In genomic region chr18:50284226-50284885, GRCh38 we compare ENCODE assay signal across 13 cellular contexts. TPM values are rescaled to one million over a fixed set of nuclear protein-coding genes. Genes with fewer than 3 reads are reported as not detected.
A peak's percentile ranks its signal among the peaks of the same experiment; 100 is the strongest.
DNase-seq lines count a peak whose midpoint lies in the region; ATAC-seq and TF ChIP-seq lines count a peak whose summit lies in the region.
"Had no signal": no experiment of that assay in that cellular context is flagged by ENCODE, and none has a peak within 500 bp of the region (broad histone marks: within the 10 kb centered on the region; RNA-seq: fewer than 3 reads in every experiment).

No MANE protein-coding gene starts in this region.

- intact Hi-C loops in naive thymus-derived CD4-positive, alpha-beta T cell (cut with micrococcal nuclease): loop anchor here (5.0 to 10.0 kb wide), 5 partner anchors 143 to 1440 kb away; partner anchors contain the start of genes ELAC1 (in 1 of the 2) and SMAD4 (in 1 of the 2)
- intact Hi-C loops in stomach (cut with DNase I; ENCODE audit: low total_unique reads): no loop called here

- no peak overlapping the region for H3K27ac ChIP-seq in naive thymus-derived CD4-positive, alpha-beta T cell (ENCODE audit: low read depth, low read length)
- H3K27ac ChIP-seq in stomach: no peak overlapping the region
- H3K27ac ChIP-seq: 22Rv1 had no signal

- CTCF ChIA-PET in naive thymus-derived CD4-positive, alpha-beta T cell (lab: Charles Lee): no interaction called here

- TF ChIP-seq EP300 in stomach (IDR thresholded peaks at IDR 0.05): no peak

- TF ChIP-seq CTCF in stomach (IDR thresholded peaks at IDR 0.05): no peak

- DNase-seq in DMS53 (lab: John Stamatoyannopoulos, UW): peak; percentile 45
- no peak for DNase-seq in DMS53 treated with DMSO at 0.1 percent for 48 hours (lab: John Stamatoyannopoulos, UW; ENCODE audit: unreplicated experiment)
- DNase-seq in LHCN-M2 (ENCODE audit: low read depth): peak; percentile 27
- DNase-seq in activated naive CD8-positive, alpha-beta T cell treated with anti-CD3 and anti-CD28 coated beads for 36 hours: no peak
- no peak for DNase-seq in naive thymus-derived CD4-positive, alpha-beta T cell
- no peak for DNase-seq in stomach
- DNase-seq in NOMO-1 treated with DMSO at 0.1 percent for 48 hours (lab: John Stamatoyannopoulos, UW; ENCODE audit: unreplicated experiment): no peak
- DNase-seq: IMR-90; NCI-H2081; stimulated activated CD4-positive, alpha-beta T cell treated with anti-CD3 and anti-CD28 coated beads, Interleukin-4, amount 100 ng/mL, for 24 hours had no signal

- no peaks in the 10 kb centered on the region for H3K9me3 Mint-ChIP-seq in activated naive CD8-positive, alpha-beta T cell treated with anti-CD3 and anti-CD28 coated beads for 36 hours
- H3K9me3 Mint-ChIP-seq in naive thymus-derived CD4-positive, alpha-beta T cell: peaks cover 0 to 3% (median 0%) of the 10 kb centered on the region in 11 donors

- peaks cover 31% of the 10 kb centered on the region for H3K4me1 Mint-ChIP-seq in activated naive CD8-positive, alpha-beta T cell treated with anti-CD3 and anti-CD28 coated beads for 36 hours
- H3K4me1 Mint-ChIP-seq in naive thymus-derived CD4-positive, alpha-beta T cell: peaks cover 23 to 58% (median 50%) of the 10 kb centered on the region in 7 donors

- no peaks in the 10 kb centered on the region for H3K9me3 ChIP-seq in naive thymus-derived CD4-positive, alpha-beta T cell (ENCODE audit: control insufficient read depth in 2 of 3, low read length in 3 of 3)
- no peaks in the 10 kb centered on the region for H3K9me3 ChIP-seq in stomach

- no peaks in the 10 kb centered on the region for H3K27me3 Mint-ChIP-seq in activated naive CD8-positive, alpha-beta T cell treated with anti-CD3 and anti-CD28 coated beads for 36 hours
- H3K27me3 Mint-ChIP-seq in naive thymus-derived CD4-positive, alpha-beta T cell: peaks cover 0 to 2% (median 0%) of the 10 kb centered on the region in 5 donors

- no peaks in the 10 kb centered on the region for H3K27me3 ChIP-seq in naive thymus-derived CD4-positive, alpha-beta T cell (ENCODE audit: control insufficient read depth in 2 of 2, insufficient read depth in 2 of 2, low read length in 2 of 2)
- no peaks in the 10 kb centered on the region for H3K27me3 ChIP-seq in stomach

- no peak overlapping the region for H3K4me3 ChIP-seq in naive thymus-derived CD4-positive, alpha-beta T cell (ENCODE audit: low read length)
- no peak overlapping the region for H3K4me3 ChIP-seq in stomach

- whole genome bisulfite sequencing in stomach, 5 donors: 87 to 95% (median 92%) methylated on average over 16 of the region's 16 CpGs

- no peak for ATAC-seq in naive thymus-derived CD4-positive, alpha-beta T cell
- no peak for ATAC-seq in HG03175 (IDR thresholded peaks at IDR 0.05; ENCODE audit: unreplicated experiment)

- H3K36me3 Mint-ChIP-seq in activated naive CD8-positive, alpha-beta T cell treated with anti-CD3 and anti-CD28 coated beads for 36 hours: peaks cover 56% of the 10 kb centered on the region
- peaks cover 4 to 53% (median 19%) of the 10 kb centered on the region in 5 donors for H3K36me3 Mint-ChIP-seq in naive thymus-derived CD4-positive, alpha-beta T cell

- TF ChIP-seq POLR2A in stomach (IDR thresholded peaks at IDR 0.05): no peak

- peaks cover 0 to 50% (median 5%) of the 10 kb centered on the region in 3 experiments for H3K36me3 ChIP-seq in naive thymus-derived CD4-positive, alpha-beta T cell (ENCODE audit: control insufficient read depth in 2 of 3, insufficient read depth in 3 of 3, low read length in 3 of 3)
- H3K36me3 ChIP-seq in stomach: peaks cover 27 to 46% (median 43%) of the 10 kb centered on the region in 4 donors

- peak overlapping the region; percentile 23 for H3K27ac Mint-ChIP-seq in activated naive CD8-positive, alpha-beta T cell treated with anti-CD3 and anti-CD28 coated beads for 36 hours
- H3K27ac Mint-ChIP-seq in naive thymus-derived CD4-positive, alpha-beta T cell: peak overlapping the region in 8 of 9 donors; percentile 5 to 83 (median 66)

- POLR2A ChIA-PET in naive thymus-derived CD4-positive, alpha-beta T cell (lab: Charles Lee): interaction anchor here (0.5 kb wide), 1 partner anchor 10 kb away, joined by 3 read pairs; no protein-coding TSS in a partner anchor

- H3K4me3 Mint-ChIP-seq in activated naive CD8-positive, alpha-beta T cell treated with anti-CD3 and anti-CD28 coated beads for 36 hours: no peak overlapping the region
- H3K4me3 Mint-ChIP-seq in naive thymus-derived CD4-positive, alpha-beta T cell: peak overlapping the region in 9 of 10 donors; percentile 23 to 73 (median 62)

- peaks cover 21 to 29% of the 10 kb centered on the region in 2 donors for H3K4me1 ChIP-seq in naive thymus-derived CD4-positive, alpha-beta T cell (ENCODE audit: control insufficient read depth in 2 of 2, insufficient read depth in 2 of 2, low read length in 2 of 2)
- H3K4me1 ChIP-seq in stomach: peaks cover 20 to 46% (median 38%) of the 10 kb centered on the region in 4 donors

RNA-seq across cellular contexts. Expression of gene MBD1, which starts 3.0 kb away (rescaled TPM):
- 78.2 and 84.9 TPM in 2 replicates for total RNA-seq in LHCN-M2 (2014; rRNA removed)
- 30.6 TPM for polyA plus RNA-seq in LHCN-M2 (2012)
- total RNA-seq in activated naive CD8-positive, alpha-beta T cell treated with anti-CD3 and anti-CD28 coated beads for 36 hours: 10 to 100 TPM; 65.6 to 69.9 TPM
- 100 to 1,000 TPM in 4 of 5 experiments, 10 to 100 TPM in 1; 97.5 to 158 (median 118) TPM for total RNA-seq in naive thymus-derived CD4-positive, alpha-beta T cell
- polyA plus RNA-seq in naive thymus-derived CD4-positive, alpha-beta T cell: 10 to 100 TPM; 26.1 to 46.1 TPM
- total RNA-seq in stomach: 100 to 1,000 TPM in 1 of 5 donors, 10 to 100 TPM in 4; 54.6 to 162 (median 74.7) TPM
- polyA plus RNA-seq in stomach: 10 to 100 TPM; 27.0 to 32.2 (median 30.0) TPM

RNA-seq across cellular contexts. Expression of gene CXXC1, which starts 3.1 kb away (rescaled TPM):
- total RNA-seq in LHCN-M2 (2014; rRNA removed) (53.8 and 72.9 TPM in 2 replicates), stomach (100 to 1,000 TPM in 3 of 5 donors, 10 to 100 TPM in 2; 31.9 to 195 (median 112) TPM)
- polyA plus RNA-seq in LHCN-M2 (2012): 44.5 TPM
- 10 to 100 TPM; 97.0 to 97.2 TPM for total RNA-seq in activated naive CD8-positive, alpha-beta T cell treated with anti-CD3 and anti-CD28 coated beads for 36 hours
- 100 to 1,000 TPM; 141 to 197 (median 155) TPM for total RNA-seq in naive thymus-derived CD4-positive, alpha-beta T cell
- 100 to 1,000 TPM in 1 of 2 donors, 10 to 100 TPM in 1; 78.3 to 111 TPM for polyA plus RNA-seq in naive thymus-derived CD4-positive, alpha-beta T cell
- 10 to 100 TPM; 56.1 to 78.5 (median 64.4) TPM for polyA plus RNA-seq in stomach

RNA-seq across cellular contexts. Expression of gene CFAP53, which starts 18.1 kb away (rescaled TPM):
- 0.13 TPM in 1 of 2 replicates, not detected in the other for total RNA-seq in LHCN-M2 (2014; rRNA removed)
- polyA plus RNA-seq in LHCN-M2 (2012): 0.16 TPM
- total RNA-seq in activated naive CD8-positive, alpha-beta T cell treated with anti-CD3 and anti-CD28 coated beads for 36 hours: under 1 TPM; 0.14 to 0.54 TPM
- 1 to 10 TPM in 1 of 5 experiments, under 1 TPM in 4; 0.19 to 1.8 (median 0.64) TPM for total RNA-seq in naive thymus-derived CD4-positive, alpha-beta T cell
- under 1 TPM in 1 of 2 donors, not detected in 1; 0.09 TPM for polyA plus RNA-seq in naive thymus-derived CD4-positive, alpha-beta T cell
- total RNA-seq in stomach: 1 to 10 TPM in 1 of 5 donors, not detected in 4; 4.1 TPM
- under 1 TPM; 0.25 to 0.85 (median 0.61) TPM for polyA plus RNA-seq in stomach
- total RNA-seq: posterior vena cava had no signal

Comparison
In these comparisons a context has a peak if more than half of its experiments do, and no peak if none do; other contexts are left out.
1. DNase-seq: peak in DMS53 (single experiment) and LHCN-M2 (single experiment); none in DMS53 treated with DMSO at 0.1 percent for 48 hours (single experiment), activated naive CD8-positive, alpha-beta T cell treated with anti-CD3 and anti-CD28 coated beads for 36 hours (single experiment), naive thymus-derived CD4-positive, alpha-beta T cell (0 of 9), stomach (single experiment) and NOMO-1 treated with DMSO at 0.1 percent for 48 hours (single experiment).